Comparison of ENCODE assay signal across 17 cellular contexts in the genomic region with DNA sequence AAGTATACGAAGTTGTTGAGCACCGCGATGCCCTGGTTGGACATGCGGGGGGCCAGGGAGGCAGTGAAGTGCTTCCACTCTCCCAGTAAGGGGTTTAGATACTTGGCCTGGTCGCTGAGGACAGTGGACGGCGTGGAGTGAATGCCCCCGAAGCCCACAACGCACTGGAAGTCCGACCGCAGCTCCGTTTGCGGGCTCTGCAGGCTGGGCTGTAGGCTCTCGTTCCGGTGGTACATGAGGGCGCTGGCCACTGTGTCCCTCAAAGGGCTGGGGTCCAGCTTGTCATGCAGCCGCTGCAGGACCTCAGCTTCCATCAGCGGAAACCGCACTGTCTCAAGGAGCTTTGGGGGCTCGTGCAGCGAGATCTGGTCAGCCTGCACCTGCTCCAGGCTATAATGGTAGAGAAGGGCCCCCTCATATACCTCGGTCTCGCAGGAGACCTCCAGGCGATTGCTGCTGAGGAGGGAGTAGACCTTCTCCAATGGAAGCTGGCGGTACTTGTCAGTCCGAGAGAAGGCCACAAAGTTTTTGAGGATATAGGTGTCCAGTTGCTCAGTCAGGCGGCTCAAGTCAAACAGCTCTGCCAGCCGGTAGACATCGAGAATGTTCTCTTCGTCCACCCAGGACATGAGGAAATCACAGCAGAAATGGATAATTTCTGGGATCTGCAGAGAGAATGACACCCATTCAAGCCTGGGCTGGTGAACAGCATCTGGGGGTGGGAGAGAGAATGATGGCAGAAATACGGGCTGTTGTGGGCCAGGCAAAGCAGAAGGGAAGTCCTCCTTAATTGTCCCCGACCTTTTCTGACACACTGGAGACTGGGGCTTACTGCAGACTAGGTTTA. TPM values are rescaled to one million over a fixed set of nuclear protein-coding genes. Genes with fewer than 3 reads are reported as not detected.
DNase-seq lines count a peak whose midpoint lies in the region; ATAC-seq, FAIRE-seq and TF ChIP-seq lines count a peak whose summit lies in the region.
"Had no signal": no experiment of that assay in that cellular context is flagged by ENCODE, and none has a peak within 500 bp of the region (broad histone marks: within the 10 kb centered on the region; RNA-seq: fewer than 3 reads in every experiment).

No MANE protein-coding gene starts in this region.

- TF ChIP-seq CTCF in kidney (IDR thresholded peaks at IDR 0.05; ENCODE audit: borderline replicate concordance, extremely low read depth, insufficient read depth) (no peak), esophagus squamous epithelium (IDR thresholded peaks at IDR 0.05) (no peak)

- H3K4me2 ChIP-seq in BLaER1 treated with 17β-estradiol and CSF1 and Interleukin-3, amounts not matched to agents 10 nM and 100 nM = peak overlapping the region; percentile 70 to 97 (median 81)
- H3K4me2 ChIP-seq: SK-N-SH had no signal

- H3K36me3 Mint-ChIP-seq in T-helper 1 cell treated with Interleukin-12 subunit alpha and Interleukin-12 subunit beta and Interleukin-4 antibody, amounts not matched to agents 30 μg/mL and 1 μg/mL, for 36 hours (ENCODE audit: low read depth) = peaks cover 24% of the 10 kb centered on the region
- peaks cover 49% of the 10 kb centered on the region for H3K36me3 Mint-ChIP-seq in activated CD8-positive, alpha-beta T cell treated with anti-CD3 and anti-CD28 coated beads, Interleukin-2, amount 10 ng/mL, durations not matched to agents 7 days and 5 days (ENCODE audit: low read depth)

- H3K4me1 Mint-ChIP-seq in T-helper 1 cell treated with Interleukin-12 subunit alpha and Interleukin-12 subunit beta and Interleukin-4 antibody, amounts not matched to agents 30 μg/mL and 1 μg/mL, for 36 hours (ENCODE audit: low read depth) = peaks cover 36% of the 10 kb centered on the region
- H3K4me1 Mint-ChIP-seq in activated CD8-positive, alpha-beta T cell treated with anti-CD3 and anti-CD28 coated beads, Interleukin-2, amount 10 ng/mL, durations not matched to agents 7 days and 5 days (ENCODE audit: low read depth) = peaks cover 54% of the 10 kb centered on the region

- H3K27me3 ChIP-seq in BLaER1 treated with 17β-estradiol and CSF1 and Interleukin-3, amounts not matched to agents 10 nM and 100 nM = no peaks in the 10 kb centered on the region
- H3K27me3 ChIP-seq in esophagus squamous epithelium = no peaks in the 10 kb centered on the region
- H3K27me3 ChIP-seq: heart left ventricle had no signal

- no peak for ATAC-seq in activated CD8-positive, alpha-beta T cell treated with anti-CD3 and anti-CD28 coated beads, Interleukin-2, amount 10 ng/mL, durations not matched to agents 7 days and 5 days
- ATAC-seq: heart left ventricle had no signal

- no peak for DNase-seq in T-helper 1 cell
- no peak for DNase-seq in activated CD8-positive, alpha-beta T cell treated with anti-CD3 and anti-CD28 coated beads, Interleukin-2, amount 10 ng/mL, durations not matched to agents 7 days and 5 days
- DNase-seq in kidney = peak; percentile 61
- DNase-seq in NCI-H2081 (lab: John Stamatoyannopoulos, UW) = no peak
- DNase-seq in esophagus squamous epithelium (lab: John Stamatoyannopoulos, UW) = no peak
- DNase-seq in NCI-H1417 treated with DMSO at 0.1 percent for 48 hours (lab: John Stamatoyannopoulos, UW) = no peak
- DNase-seq: GOT3, heart left ventricle, mammary epithelial cell, NCI-H1105 treated with DMSO at 0.1 percent for 48 hours, NCI-H524, SK-N-SH had no signal

- peak overlapping the region; percentile 97 for H3K27ac Mint-ChIP-seq in T-helper 1 cell treated with Interleukin-12 subunit alpha and Interleukin-12 subunit beta and Interleukin-4 antibody, amounts not matched to agents 30 μg/mL and 1 μg/mL, for 36 hours
- H3K27ac Mint-ChIP-seq in activated CD8-positive, alpha-beta T cell treated with anti-CD3 and anti-CD28 coated beads, Interleukin-2, amount 10 ng/mL, durations not matched to agents 7 days and 5 days = peak overlapping the region; percentile 98

- FAIRE-seq in kidney (lab: Jason Lieb, UNC) = no peak
- FAIRE-seq: colon, endometrium had no signal

- H3K4me1 ChIP-seq in BLaER1 treated with 17β-estradiol and CSF1 and Interleukin-3, amounts not matched to agents 10 nM and 100 nM = peaks cover 31 to 46% (median 41%) of the 10 kb centered on the region in 10 experiments
- H3K4me1 ChIP-seq in kidney (ENCODE audit: control insufficient read depth in 1 of 2, insufficient read depth in 1 of 2, low read depth in 1 of 2, low read length in 2 of 2) (peaks cover 0 to 2% of the 10 kb centered on the region in 2 donors), esophagus squamous epithelium (peaks cover 0 to 14% (median 13%) of the 10 kb centered on the region in 3 donors)

- peak overlapping the region in 3 of 11 experiments; percentile 48 to 62 (median 60); a peak in 1 of 22 replicates for H3K9ac ChIP-seq in BLaER1 treated with 17β-estradiol and CSF1 and Interleukin-3, amounts not matched to agents 10 nM and 100 nM
- no peak overlapping the region for H3K9ac ChIP-seq in kidney (ENCODE audit: low read length in 2 of 2)
- H3K9ac ChIP-seq: SK-N-SH had no signal

- POLR2A ChIA-PET in activated CD8-positive, alpha-beta T cell treated with anti-CD3 and anti-CD28 coated beads, Interleukin-2, amount 10 ng/mL, durations not matched to agents 7 days and 5 days (lab: Charles Lee) = interaction anchor here (1.0 to 2.8 kb wide), 4 partner anchors 9 to 30 kb away, joined by 3 to 21 read pairs (median 8); a partner anchor contains a TSS

- H3K36me3 ChIP-seq in BLaER1 treated with 17β-estradiol and CSF1 and Interleukin-3, amounts not matched to agents 10 nM and 100 nM = peaks cover 4 to 35% (median 22%) of the 10 kb centered on the region in 11 experiments; a peak in 19 of 22 replicates
- H3K36me3 ChIP-seq in kidney (ENCODE audit: control insufficient read depth in 1 of 2, insufficient read depth in 2 of 2, low read length in 2 of 2) = peaks cover 6 to 9% of the 10 kb centered on the region in 2 donors
- peaks cover 0 to 35% (median 0%) of the 10 kb centered on the region in 3 donors for H3K36me3 ChIP-seq in esophagus squamous epithelium

- H3K4me3 ChIP-seq in BLaER1 treated with 17β-estradiol and CSF1 and Interleukin-3, amounts not matched to agents 10 nM and 100 nM = no peak overlapping the region
- H3K4me3 ChIP-seq in kidney (ENCODE audit: low read length in 2 of 2) (no peak overlapping the region), esophagus squamous epithelium (no peak overlapping the region)
- H3K4me3 ChIP-seq: heart left ventricle had no signal

- CTCF ChIA-PET in activated CD8-positive, alpha-beta T cell treated with anti-CD3 and anti-CD28 coated beads, Interleukin-2, amount 10 ng/mL, durations not matched to agents 7 days and 5 days (lab: Charles Lee) = interaction anchor here (0.9 to 3.5 kb wide), 8 partner anchors 9 to 86 kb away, joined by 3 to 17 read pairs (median 6); no protein-coding TSS in a partner anchor

- H3K4me3 Mint-ChIP-seq in T-helper 1 cell treated with Interleukin-12 subunit alpha and Interleukin-12 subunit beta and Interleukin-4 antibody, amounts not matched to agents 30 μg/mL and 1 μg/mL, for 36 hours = peak overlapping the region; percentile 50
- H3K4me3 Mint-ChIP-seq in activated CD8-positive, alpha-beta T cell treated with anti-CD3 and anti-CD28 coated beads, Interleukin-2, amount 10 ng/mL, durations not matched to agents 7 days and 5 days = no peak overlapping the region

- WGBS in esophagus squamous epithelium, 2 donors = 93 to 95% methylated on average over 8 to 11 of the region's 32 CpGs

- H3K9me3 ChIP-seq in BLaER1 treated with 17β-estradiol and CSF1 and Interleukin-3, amounts not matched to agents 10 nM and 100 nM (replicated peaks in 1 of 11) = no peaks in the 10 kb centered on the region
- no peaks in the 10 kb centered on the region for H3K9me3 ChIP-seq in kidney (ENCODE audit: control insufficient read depth in 1 of 2, low read length in 2 of 2)
- no peaks in the 10 kb centered on the region for H3K9me3 ChIP-seq in esophagus squamous epithelium
- H3K9me3 ChIP-seq: heart left ventricle, SK-N-SH had no signal

- intact Hi-C loops in kidney (cut with DNase I) (no loop called here), esophagus squamous epithelium (cut with DNase I) (no loop called here)

- no peak for TF ChIP-seq POLR2A in esophagus squamous epithelium (IDR thresholded peaks at IDR 0.05)

- peaks cover 0 to 14% (median 0%) of the 10 kb centered on the region in 11 experiments; a peak in 2 of 22 replicates for H4K20me1 ChIP-seq in BLaER1 treated with 17β-estradiol and CSF1 and Interleukin-3, amounts not matched to agents 10 nM and 100 nM

- no peaks in the 10 kb centered on the region for H3K27me3 Mint-ChIP-seq in T-helper 1 cell treated with Interleukin-12 subunit alpha and Interleukin-12 subunit beta and Interleukin-4 antibody, amounts not matched to agents 30 μg/mL and 1 μg/mL, for 36 hours (ENCODE audit: low read depth)
- H3K27me3 Mint-ChIP-seq in activated CD8-positive, alpha-beta T cell treated with anti-CD3 and anti-CD28 coated beads, Interleukin-2, amount 10 ng/mL, durations not matched to agents 7 days and 5 days (ENCODE audit: low read depth) = no peaks in the 10 kb centered on the region

- no peaks in the 10 kb centered on the region for H3K9me3 Mint-ChIP-seq in T-helper 1 cell treated with Interleukin-12 subunit alpha and Interleukin-12 subunit beta and Interleukin-4 antibody, amounts not matched to agents 30 μg/mL and 1 μg/mL, for 36 hours
- no peaks in the 10 kb centered on the region for H3K9me3 Mint-ChIP-seq in activated CD8-positive, alpha-beta T cell treated with anti-CD3 and anti-CD28 coated beads, Interleukin-2, amount 10 ng/mL, durations not matched to agents 7 days and 5 days (ENCODE audit: insufficient read depth)

- peak overlapping the region in 7 of 11 experiments; percentile 66 to 87 (median 78); a peak in 10 of 22 replicates for H3K27ac ChIP-seq in BLaER1 treated with 17β-estradiol and CSF1 and Interleukin-3, amounts not matched to agents 10 nM and 100 nM
- H3K27ac ChIP-seq in kidney (ENCODE audit: low read depth in 2 of 2, low read length in 2 of 2) = no peak overlapping the region
- H3K27ac ChIP-seq in esophagus squamous epithelium = no peak overlapping the region
- H3K27ac ChIP-seq: 22Rv1 had no signal

RNA-seq across cellular contexts. Expression of a gene that starts 27.5 kb away (rescaled TPM):
- 1 to 10 TPM in 1 of 2 experiments, under 1 TPM in 1; 0.76 to 1.2 TPM for total RNA-seq in activated CD8-positive, alpha-beta T cell treated with anti-CD3 and anti-CD28 coated beads, Interleukin-2, amount 10 ng/mL, durations not matched to agents 7 days and 5 days
- 12.3 TPM for total RNA-seq in kidney
- 5.0 TPM for polyA plus RNA-seq in kidney (ENCODE audit: insufficient read depth, low read depth, low replicate concordance)
- total RNA-seq in esophagus squamous epithelium = 1 to 10 TPM; 1.1 to 6.9 (median 2.4) TPM

RNA-seq across cellular contexts. Expression of a gene that starts 30.5 kb away (rescaled TPM):
- total RNA-seq in activated CD8-positive, alpha-beta T cell treated with anti-CD3 and anti-CD28 coated beads, Interleukin-2, amount 10 ng/mL, durations not matched to agents 7 days and 5 days = 10 to 100 TPM; 29.2 to 30.1 TPM
- 22.4 TPM for total RNA-seq in kidney
- polyA plus RNA-seq in kidney (ENCODE audit: insufficient read depth, low read depth, low replicate concordance) = 24.3 TPM
- total RNA-seq in esophagus squamous epithelium = 10 to 100 TPM in 1 of 4 donors, 1 to 10 TPM in 3; 7.7 to 13.0 (median 8.3) TPM

RNA-seq across cellular contexts. Expression of a gene that starts 42.3 kb away (rescaled TPM):
- total RNA-seq in activated CD8-positive, alpha-beta T cell treated with anti-CD3 and anti-CD28 coated beads, Interleukin-2, amount 10 ng/mL, durations not matched to agents 7 days and 5 days = 100 to 1,000 TPM; 155 to 161 TPM
- 102 TPM for total RNA-seq in kidney
- polyA plus RNA-seq in kidney (ENCODE audit: insufficient read depth, low read depth, low replicate concordance) = 31.7 TPM
- 10 to 100 TPM; 31.6 to 51.4 (median 46.1) TPM for total RNA-seq in esophagus squamous epithelium

Comparison
In these comparisons a context has a peak if more than half of its experiments do, and no peak if none do; other contexts are left out.
1. H3K27ac ChIP-seq: peak in BLaER1 treated with 17β-estradiol and CSF1 and Interleukin-3, amounts not matched to agents 10 nM and 100 nM (7 of 11); none in kidney (0 of 2) and esophagus squamous epithelium (0 of 4).